In the genomic region with DNA sequence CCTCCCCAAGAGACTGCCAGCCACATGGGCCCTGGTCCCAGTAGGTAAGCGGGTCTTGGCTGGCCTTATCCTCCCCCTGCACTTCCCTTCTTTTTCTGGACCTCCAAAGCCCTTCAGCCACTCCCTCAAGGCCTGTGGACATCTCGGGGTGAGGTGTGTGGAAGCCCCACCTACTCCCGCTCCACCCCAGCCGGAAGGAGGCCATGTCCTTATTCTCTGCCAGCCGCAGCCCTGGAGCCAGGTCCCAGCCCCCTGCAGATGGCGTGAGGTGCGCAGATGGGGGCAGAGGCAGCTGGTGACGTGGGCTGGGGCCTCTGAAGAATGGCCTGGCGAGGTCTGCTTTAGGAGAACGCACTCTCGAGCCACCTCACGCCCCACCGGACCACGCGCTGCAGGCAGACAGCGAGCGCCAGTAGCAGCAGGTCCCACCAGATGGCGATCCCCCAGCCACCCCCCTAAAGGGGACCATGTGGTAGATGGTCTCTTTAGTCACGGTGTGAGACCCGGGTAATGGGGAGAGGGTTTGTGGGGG, we compare ENCODE assay signal across 17 cellular contexts.
"Had no signal": no experiment of that assay in that cellular context is flagged by ENCODE, and none has a peak within 500 bp of the region (broad histone marks: within the 10 kb centered on the region; RNA-seq: fewer than 3 reads in every experiment).

No MANE protein-coding gene starts in this region.

- H3K27me3 ChIP-seq: foreskin keratinocyte, left lung, stomach had no signal

- H3K27ac ChIP-seq: coronary artery, foreskin keratinocyte, left lung, skin epidermis, stomach had no signal

- H3K9me3 ChIP-seq: left lung, stomach had no signal

- H3K4me1 ChIP-seq: foreskin keratinocyte had no signal

- H3K36me3 ChIP-seq: left lung had no signal

- FAIRE-seq: kidney had no signal

- ATAC-seq: activated CD8-positive, alpha-beta T cell treated with anti-CD3 and anti-CD28 coated beads, Interleukin-2, amount 10 ng/mL, durations not matched to agents 7 days and 5 days; activated T-cell treated with anti-CD3 and anti-CD28 coated beads, Interleukin-2, amount 50 U/mL, for 4 hours; foreskin keratinocyte; left lung had no signal

- DNase-seq: activated CD4-positive, alpha-beta T cell treated with anti-CD3 and anti-CD28 coated beads, Interleukin-2, amount 10 ng/mL, durations not matched to agents 7 days and 5 days; activated CD8-positive, alpha-beta T cell treated with anti-CD3 and anti-CD28 coated beads, Interleukin-2, amount 10 ng/mL, durations not matched to agents 7 days and 5 days; activated effector memory CD4-positive, alpha-beta T cell treated with Interleukin-2 at 50 U/mL for 16 hours; activated naive CD4-positive, alpha-beta T cell treated with anti-CD3 and anti-CD28 coated beads, Interleukin-2, amount 50 U/mL, for 16 hours; activated T-cell treated with anti-CD3 and anti-CD28 coated beads, Interleukin-2, amount 50 U/mL, for 4 hours; aorta; foreskin keratinocyte; kidney; left lung; stimulated activated CD4-positive, alpha-beta T cell treated with anti-CD3 and anti-CD28 coated beads, Interleukin-15, amount 100 ng/mL, for 24 hours; stimulated activated CD4-positive, alpha-beta T cell treated with anti-CD3 and anti-CD28 coated beads, Interleukin-2, amount 100 ng/mL, for 48 hours; stomach; T-helper 1 cell; T-helper 9 cell; trophoblast cell had no signal

- H3K4me3 ChIP-seq: coronary artery, left lung, skin epidermis, stomach had no signal
